In the genomic region with DNA sequence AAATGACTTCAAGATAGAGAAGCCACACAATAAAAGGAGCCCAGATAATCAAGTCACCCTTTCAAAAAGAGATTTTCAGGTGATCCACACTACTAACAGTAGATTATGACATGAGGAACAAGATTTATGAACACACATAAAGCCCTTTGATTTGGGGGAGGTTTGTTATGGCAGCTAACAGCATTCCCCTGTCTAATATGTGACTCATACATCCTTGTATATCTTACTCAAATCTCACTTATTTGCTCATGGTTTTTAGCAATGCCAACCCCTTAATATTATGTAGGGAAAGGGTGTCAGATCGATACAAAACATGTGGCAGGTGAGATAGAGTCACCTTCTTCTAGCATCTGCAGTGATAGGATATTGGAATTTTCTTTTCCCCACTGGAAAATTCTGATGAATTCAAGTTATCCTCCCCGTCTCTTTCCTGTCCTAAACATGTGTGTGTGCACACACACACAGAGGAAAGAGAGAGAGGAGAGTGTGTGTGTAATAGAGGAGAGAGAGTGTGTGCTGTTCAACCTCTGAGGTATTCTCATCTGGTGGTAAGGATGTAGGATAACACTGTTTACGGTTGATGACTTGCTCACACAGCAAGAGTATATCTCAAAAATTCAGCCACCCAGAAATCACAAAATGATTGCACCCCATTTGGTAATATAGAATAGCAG, we compare ENCODE assay signal across 8 cellular contexts.
A peak's percentile ranks its signal among the peaks of the same experiment; 100 is the strongest.
DNase-seq lines count a peak whose midpoint lies in the region; ATAC-seq, FAIRE-seq and TF ChIP-seq lines count a peak whose summit lies in the region.

No MANE protein-coding gene starts in this region.

- ATAC-seq in IMR-90 (ENCODE audit: low read depth), result peak; percentile 72

- H3K4me2 ChIP-seq in IMR-90 (ENCODE audit: low read depth, low read length), result peak overlapping the region; percentile 57; the same call in 1 of the 2 replicates
- H3K4me2 ChIP-seq in mesendoderm (ENCODE audit: low read length), result no peak overlapping the region

- no peaks in the 10 kb centered on the region for H3K27me3 ChIP-seq in IMR-90 (ENCODE audit: control insufficient read depth, insufficient read depth, low read length)
- H3K27me3 ChIP-seq in vagina, result no peaks in the 10 kb centered on the region
- H3K27me3 ChIP-seq in mesendoderm (ENCODE audit: insufficient read depth, low read length, poor library complexity), result no peaks in the 10 kb centered on the region
- H3K27me3 ChIP-seq in Peyer's patch, result no peaks in the 10 kb centered on the region

- no TSS peak for BruUV-seq in IMR-90 (replicated peaks; lab: Mats Ljungman, UMichigan)

- no peak overlapping the region for H2AK5ac ChIP-seq in IMR-90 (ENCODE audit: low read depth, low read length)
- H2AK5ac ChIP-seq in mesendoderm (ENCODE audit: low read length), result no peak overlapping the region

- H4K8ac ChIP-seq in IMR-90 (ENCODE audit: low read depth in 2 of 2, low read length in 2 of 2), result peak overlapping the region in 1 of 2 experiments; percentile 50; a peak in 2 of 4 replicates
- H4K8ac ChIP-seq in mesendoderm (ENCODE audit: low read depth, low read length), result no peak overlapping the region

- no peak for TF ChIP-seq RAD21 in IMR-90 (IDR thresholded peaks at IDR 0.05; ENCODE audit: low read length)

- peak; percentile 86 for DNase-seq in ELR (ENCODE audit: low read depth)
- peak; percentile 66 for DNase-seq in H4 (ENCODE audit: low spot score)
- DNase-seq in IMR-90, result peak; percentile 62
- DNase-seq in foreskin melanocyte, result peak; percentile 7
- DNase-seq in vagina (ENCODE audit: extremely low spot score in 2 of 2), result no peak
- DNase-seq in mesendoderm, result no peak
- DNase-seq in kidney, result no peak
- DNase-seq in Peyer's patch, result no peak

- no peaks in the 10 kb centered on the region for H4K20me1 ChIP-seq in IMR-90 (ENCODE audit: insufficient read depth, low read length)

- H3K18ac ChIP-seq in IMR-90 (ENCODE audit: low read depth, low read length), result peak overlapping the region; percentile 74; the same call in 1 of the 2 replicates
- no peak overlapping the region for H3K18ac ChIP-seq in mesendoderm (ENCODE audit: low read length)

- H3K56ac ChIP-seq in IMR-90 (ENCODE audit: extremely low read depth, insufficient read depth, low read length) (no peak overlapping the region), mesendoderm (ENCODE audit: low read length) (no peak overlapping the region)

- H3K9me3 ChIP-seq in IMR-90 (ENCODE audit: control insufficient read depth, insufficient read depth, low read length) (no peaks in the 10 kb centered on the region), vagina (no peaks in the 10 kb centered on the region), kidney (ENCODE audit: control insufficient read depth in 1 of 2, low read length in 2 of 2) (no peaks in the 10 kb centered on the region), Peyer's patch (no peaks in the 10 kb centered on the region)

- no peak for FAIRE-seq in kidney (lab: Jason Lieb, UNC)

- CTCF ChIA-PET in IMR-90 (lab: Yijun Ruan, JAX), result interaction anchor here (0.9 kb wide), 1 partner anchor 53 kb away, joined by 3 read pairs; no protein-coding TSS in a partner anchor

- H3K23ac ChIP-seq in IMR-90 (ENCODE audit: low read depth, low read length) (no peak overlapping the region), mesendoderm (ENCODE audit: low read length) (no peak overlapping the region)

- H3K4me1 ChIP-seq in IMR-90 (ENCODE audit: control insufficient read depth, insufficient read depth, low read length), result peaks cover 5% of the 10 kb centered on the region; the same call in 1 of the 2 replicates
- H3K4me1 ChIP-seq in vagina, result no peaks in the 10 kb centered on the region
- no peaks in the 10 kb centered on the region for H3K4me1 ChIP-seq in mesendoderm (ENCODE audit: control insufficient read depth, low read depth, low read length)
- H3K4me1 ChIP-seq in kidney (ENCODE audit: control insufficient read depth in 1 of 2, insufficient read depth in 1 of 2, low read depth in 1 of 2, low read length in 2 of 2), result no peaks in the 10 kb centered on the region
- H3K4me1 ChIP-seq in Peyer's patch, result no peaks in the 10 kb centered on the region

- H3K9ac ChIP-seq in IMR-90 (ENCODE audit: low read depth, low read length) (no peak overlapping the region), mesendoderm (ENCODE audit: low read length) (no peak overlapping the region), kidney (ENCODE audit: low read length in 2 of 2) (no peak overlapping the region)

- no peak overlapping the region for H2BK15ac ChIP-seq in IMR-90 (ENCODE audit: low read depth, low read length)
- no peak overlapping the region for H2BK15ac ChIP-seq in mesendoderm (replicated peaks; ENCODE audit: low read depth)

- POLR2A ChIA-PET in IMR-90 (lab: Charles Lee; ENCODE audit: unreplicated experiment), result no interaction called here

- no peaks in the 10 kb centered on the region for H3K79me2 ChIP-seq in mesendoderm (ENCODE audit: control insufficient read depth, insufficient read depth, low read length)

- H3K4me3 ChIP-seq in IMR-90 (ENCODE audit: insufficient read depth, low read depth, low read length) (no peak overlapping the region), vagina (no peak overlapping the region), mesendoderm (ENCODE audit: low read length) (no peak overlapping the region), kidney (ENCODE audit: low read length in 2 of 2) (no peak overlapping the region), Peyer's patch (no peak overlapping the region)

- no peak for TF ChIP-seq POLR2A in IMR-90 (IDR thresholded peaks at IDR 0.05; ENCODE audit: low read depth, low read length)
- TF ChIP-seq POLR2A in vagina (IDR thresholded peaks at IDR 0.05), result no peak
- TF ChIP-seq POLR2A in Peyer's patch (IDR thresholded peaks at IDR 0.05), result no peak

- H3K4ac ChIP-seq in IMR-90 (ENCODE audit: low read depth, low read length) (peak overlapping the region; percentile 12; the same call in 1 of the 2 replicates), mesendoderm (ENCODE audit: low read depth, low read length) (no peak overlapping the region)

- WGBS in IMR-90 (ENCODE audit: extremely low coverage in 2 of 2, insufficient read length in 1 of 2), 2 experiments, result no CpG with 5 or more reads among the region's 3 CpGs
- WGBS in mesendoderm (ENCODE audit: extremely low coverage, insufficient coverage, low lambda C conversion rate), result no CpG with 5 or more reads among the region's 3 CpGs

- in situ Hi-C loops in IMR-90 (cut with MboI; ENCODE audit: low sequenced_read_pairs), result no loop called here

- peak overlapping the region; percentile 30; the same call in 1 of the 2 replicates for H2BK20ac ChIP-seq in IMR-90 (ENCODE audit: low read depth, low read length)

- H2BK120ac ChIP-seq in IMR-90 (ENCODE audit: low read depth, low read length), result peak overlapping the region; percentile 72
- H2BK120ac ChIP-seq in mesendoderm (ENCODE audit: low read depth, low read length), result no peak overlapping the region

- dilution Hi-C loops in IMR-90 (cut with HindIII; ENCODE audit: low sequenced_read_pairs, unreplicated experiment), result no loop called here

- no peak overlapping the region for H3K14ac ChIP-seq in IMR-90 (replicated peaks; ENCODE audit: low read depth, low read length)

- TF ChIP-seq CTCF in IMR-90 (conservative IDR thresholded peaks at IDR 0.05; ENCODE audit: low read depth, low read length) (no peak), vagina (IDR thresholded peaks at IDR 0.05) (no peak), kidney (IDR thresholded peaks at IDR 0.05; ENCODE audit: borderline replicate concordance, extremely low read depth, insufficient read depth) (no peak), Peyer's patch (IDR thresholded peaks at IDR 0.05) (peak in 1 of 6 experiments; percentile 6)

- H2BK5ac ChIP-seq in IMR-90 (ENCODE audit: low read depth, low read length, poor library complexity, severe bottlenecking) (peak overlapping the region; percentile 16), mesendoderm (ENCODE audit: low read length) (no peak overlapping the region)

- H2AK9ac ChIP-seq in IMR-90 (replicated peaks; ENCODE audit: low read depth, low read length, poor library complexity), result no peak overlapping the region

- H4K5ac ChIP-seq in IMR-90 (ENCODE audit: low read depth, low read length) (peak overlapping the region; percentile 16; the same call in 1 of the 2 replicates), mesendoderm (ENCODE audit: low read length) (no peak overlapping the region)

- no peaks in the 10 kb centered on the region for H3K9me1 ChIP-seq in IMR-90 (ENCODE audit: insufficient read depth, low read length)

- no peaks in the 10 kb centered on the region for H3K79me1 ChIP-seq in IMR-90 (ENCODE audit: low read depth in 1 of 2, low read length in 2 of 2)
- H3K79me1 ChIP-seq in mesendoderm (ENCODE audit: low read length), result no peaks in the 10 kb centered on the region

- H4K91ac ChIP-seq in IMR-90 (ENCODE audit: insufficient read depth, low read depth, low read length), result no peak overlapping the region

- H3K36me3 ChIP-seq in IMR-90 (ENCODE audit: control insufficient read depth, insufficient read depth, low read length) (no peaks in the 10 kb centered on the region), vagina (no peaks in the 10 kb centered on the region), mesendoderm (ENCODE audit: control insufficient read depth, insufficient read depth, low read length) (no peaks in the 10 kb centered on the region), kidney (ENCODE audit: control insufficient read depth in 1 of 2, insufficient read depth in 2 of 2, low read length in 2 of 2) (no peaks in the 10 kb centered on the region), Peyer's patch (no peaks in the 10 kb centered on the region)

- H3K27ac ChIP-seq in IMR-90 (ENCODE audit: insufficient read depth, low read length) (no peak overlapping the region), vagina (no peak overlapping the region), mesendoderm (ENCODE audit: low read depth, low read length) (no peak overlapping the region), kidney (ENCODE audit: low read depth in 2 of 2, low read length in 2 of 2) (no peak overlapping the region), Peyer's patch (no peak overlapping the region)

- no peak overlapping the region for H2AFZ ChIP-seq in IMR-90 (replicated peaks; ENCODE audit: low read length, poor library complexity)

- intact Hi-C loops in IMR-90 (cut with micrococcal nuclease), result no loop called here
- intact Hi-C loops in vagina (cut with DNase I), result no loop called here
- intact Hi-C loops in kidney (cut with DNase I), result no loop called here

TF ChIP-seq in IMR-90, 13 proteins besides CTCF, POLR2A, EP300 and RAD21:
- TF ChIP-seq BHLHE40 (IDR thresholded peaks at IDR 0.05; ENCODE audit: low read depth, low read length) (no peak), RCOR1 (IDR thresholded peaks at IDR 0.05; ENCODE audit: insufficient replicate concordance, low read length) (no peak), FOS (IDR thresholded peaks at IDR 0.05; ENCODE audit: low read depth, low read length) (no peak), MAZ (IDR thresholded peaks at IDR 0.05; ENCODE audit: borderline replicate concordance, low read depth, low read length) (no peak), CEBPB (IDR thresholded peaks at IDR 0.05; ENCODE audit: low read depth, low read length) (no peak), RFX5 (IDR thresholded peaks at IDR 0.05; ENCODE audit: low read depth, low read length) (no peak), MXI1 (IDR thresholded peaks at IDR 0.05; ENCODE audit: borderline replicate concordance, low read depth, low read length) (no peak)
TF ChIP-seq in IMR-90: peak in this region for 0.

Comparison
In these comparisons a context has a peak if more than half of its experiments do, and no peak if none do; other contexts are left out.
1. DNase-seq: peak in ELR (single experiment), H4 (single experiment), IMR-90 (single experiment) and foreskin melanocyte (single experiment); none in vagina (0 of 2), mesendoderm (single experiment), kidney (single experiment) and Peyer's patch (0 of 3).